ENCODE assay signal across 11 cellular contexts in genomic region chr13:62643007-62643483, GRCh38.
DNase-seq lines count a peak whose midpoint lies in the region; ATAC-seq and TF ChIP-seq lines count a peak whose summit lies in the region.
"Had no signal": no experiment of that assay in that cellular context is flagged by ENCODE, and none has a peak within 500 bp of the region (broad histone marks: within the 10 kb centered on the region; RNA-seq: fewer than 3 reads in every experiment).

No MANE protein-coding gene starts in this region.

- no peaks in the 10 kb centered on the region for H3K27me3 Mint-ChIP-seq in activated T-cell treated with anti-CD3 and anti-CD28 coated beads, Interleukin-2, amount 50 U/mL, for 4 hours (ENCODE audit: low read depth)
- H3K27me3 Mint-ChIP-seq: activated naive CD4-positive, alpha-beta T cell treated with anti-CD3 and anti-CD28 coated beads, Interleukin-2, amount 50 U/mL, for 24 hours had no signal

- TF ChIP-seq CTCF in prostate gland (IDR thresholded peaks at IDR 0.05): no peak

- no peaks in the 10 kb centered on the region for H3K4me1 Mint-ChIP-seq in activated T-cell treated with anti-CD3 and anti-CD28 coated beads, Interleukin-2, amount 50 U/mL, for 4 hours (ENCODE audit: low read depth)
- H3K4me1 Mint-ChIP-seq: activated naive CD4-positive, alpha-beta T cell treated with anti-CD3 and anti-CD28 coated beads, Interleukin-2, amount 50 U/mL, for 24 hours had no signal

- no peak for TF ChIP-seq POLR2A in prostate gland (IDR thresholded peaks at IDR 0.05)

- DNase-seq in activated T-cell treated with anti-CD3 and anti-CD28 coated beads, Interleukin-2, amount 50 U/mL, for 4 hours: no peak
- DNase-seq in mucosa of gallbladder (ENCODE audit: low spot score): peak; percentile 47
- DNase-seq in prostate gland (ENCODE audit: low spot score): no peak
- no peak for DNase-seq in NCI-H526 treated with DMSO at 0.1 percent for 48 hours (lab: John Stamatoyannopoulos, UW)
- DNase-seq: DND-41, occipital lobe, T-helper 9 cell had no signal

- intact Hi-C loops in prostate gland (cut with DNase I): no loop called here

- WGBS in prostate gland: 85% methylated on average over 4 of the region's 4 CpGs

- no peaks in the 10 kb centered on the region for H3K27me3 ChIP-seq in prostate gland (replicated peaks; ENCODE audit: insufficient read depth)

- H3K4me3 Mint-ChIP-seq in activated T-cell treated with anti-CD3 and anti-CD28 coated beads, Interleukin-2, amount 50 U/mL, for 4 hours: no peak overlapping the region
- H3K4me3 Mint-ChIP-seq: activated naive CD4-positive, alpha-beta T cell treated with anti-CD3 and anti-CD28 coated beads, Interleukin-2, amount 50 U/mL, for 24 hours had no signal

- no peaks in the 10 kb centered on the region for H3K36me3 Mint-ChIP-seq in activated T-cell treated with anti-CD3 and anti-CD28 coated beads, Interleukin-2, amount 50 U/mL, for 4 hours (ENCODE audit: insufficient read depth)
- H3K36me3 Mint-ChIP-seq: activated naive CD4-positive, alpha-beta T cell treated with anti-CD3 and anti-CD28 coated beads, Interleukin-2, amount 50 U/mL, for 24 hours had no signal

- no peak overlapping the region for H3K27ac ChIP-seq in prostate gland

- ATAC-seq in GM18868 (IDR thresholded peaks at IDR 0.05; ENCODE audit: unreplicated experiment): peak; percentile 66
- ATAC-seq in HG02885 (IDR thresholded peaks at IDR 0.05; ENCODE audit: poor library complexity, unreplicated experiment): peak; percentile 36
- peak; percentile 81 to 84 for ATAC-seq in activated T-cell treated with anti-CD3 and anti-CD28 coated beads, Interleukin-2, amount 50 U/mL, for 4 hours
- ATAC-seq in HG03045 (IDR thresholded peaks at IDR 0.05; ENCODE audit: unreplicated experiment): no peak

- peaks cover 18% of the 10 kb centered on the region for H3K9me3 Mint-ChIP-seq in activated T-cell treated with anti-CD3 and anti-CD28 coated beads, Interleukin-2, amount 50 U/mL, for 4 hours
- H3K9me3 Mint-ChIP-seq: activated naive CD4-positive, alpha-beta T cell treated with anti-CD3 and anti-CD28 coated beads, Interleukin-2, amount 50 U/mL, for 24 hours had no signal

- no peaks in the 10 kb centered on the region for H3K9me3 ChIP-seq in prostate gland

- no peak overlapping the region for H3K4me3 ChIP-seq in prostate gland

- H3K4me1 ChIP-seq in prostate gland (replicated peaks): no peaks in the 10 kb centered on the region

- no peaks in the 10 kb centered on the region for H3K36me3 ChIP-seq in prostate gland
